ENCODE assay signal across 8 cellular contexts in the genomic region with DNA sequence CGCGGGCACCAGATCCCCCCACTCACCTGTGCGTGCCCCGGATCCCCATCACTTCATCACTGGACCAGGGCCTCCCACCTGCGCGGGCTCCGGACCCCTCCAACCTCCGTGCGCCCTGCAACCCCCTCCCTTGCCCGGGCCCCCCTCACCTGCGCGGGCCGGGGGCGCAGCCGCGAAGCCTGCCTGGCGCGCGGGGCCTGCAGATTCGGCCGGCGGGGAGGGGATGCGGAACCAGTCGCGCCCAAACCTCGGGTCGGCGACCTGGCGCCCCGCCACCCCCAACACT. TPM values are rescaled to one million over a fixed set of nuclear protein-coding genes. Genes with fewer than 3 reads are reported as not detected.
DNase-seq lines count a peak whose midpoint lies in the region; ATAC-seq, FAIRE-seq and TF ChIP-seq lines count a peak whose summit lies in the region.

No MANE protein-coding gene starts in this region.

- ATAC-seq in Right ventricle myocardium superior (ENCODE audit: poor library complexity) (peak; percentile 2), Right ventricle myocardium inferior (no peak), body of pancreas (peak; percentile 0), memory B cell (ENCODE audit: low read depth) (no peak)

- intact Hi-C loops in Right ventricle myocardium superior (cut with DNase I) (no loop called here), Right ventricle myocardium inferior (cut with DNase I) (no loop called here), body of pancreas (cut with DNase I) (no loop called here), uterus (cut with DNase I; ENCODE audit: low total_unique reads) (no loop called here)

- H3K36me3 ChIP-seq in body of pancreas (replicated peaks in 1 of 2; ENCODE audit: insufficient read depth in 1 of 2, low read depth in 2 of 2) (no peaks in the 10 kb centered on the region), uterus (no peaks in the 10 kb centered on the region)

- H3K27me3 Mint-ChIP-seq in memory B cell, result no peaks in the 10 kb centered on the region

- no peaks in the 10 kb centered on the region for H3K27me3 ChIP-seq in body of pancreas
- H3K27me3 ChIP-seq in uterus, result no peaks in the 10 kb centered on the region

- H3K4me3 ChIP-seq in body of pancreas (peak overlapping the region; percentile 31 to 58), uterus (peak overlapping the region; percentile 61 to 79)

- DNase-seq in Right ventricle myocardium superior (no peak), Right ventricle myocardium inferior (ENCODE audit: missing footprints) (no peak), body of pancreas (no peak), memory B cell (ENCODE audit: low spot score in 2 of 2) (no peak), uterus (no peak), GM19238 (ENCODE audit: insufficient read length, low spot score) (no peak), putamen (ENCODE audit: low spot score) (no peak), urothelium cell line (ENCODE audit: low spot score) (no peak)

- no peak for TF ChIP-seq POLR2A in body of pancreas (IDR thresholded peaks at IDR 0.05)
- no peak for TF ChIP-seq POLR2A in uterus (IDR thresholded peaks at IDR 0.05)

- peaks cover 1% of the 10 kb centered on the region for H3K9me3 Mint-ChIP-seq in memory B cell

- H3K9me3 ChIP-seq in body of pancreas (no peaks in the 10 kb centered on the region), uterus (no peaks in the 10 kb centered on the region)

- H3K36me3 Mint-ChIP-seq in memory B cell, result peaks cover 3% of the 10 kb centered on the region

- peak overlapping the region; percentile 69 for H3K4me3 Mint-ChIP-seq in memory B cell

- TF ChIP-seq CTCF in body of pancreas (IDR thresholded peaks at IDR 0.05) (no peak), uterus (IDR thresholded peaks at IDR 0.05) (peak in 1 of 4 experiments; percentile 3)

- H3K4me1 ChIP-seq in body of pancreas (peaks cover 23% of the 10 kb centered on the region), uterus (peaks cover 6 to 7% of the 10 kb centered on the region in 2 donors)

- no peak overlapping the region for H3K27ac Mint-ChIP-seq in memory B cell

- peaks cover 11% of the 10 kb centered on the region for H3K4me1 Mint-ChIP-seq in memory B cell

- no peak overlapping the region for H3K27ac ChIP-seq in body of pancreas
- H3K27ac ChIP-seq in uterus, result peak overlapping the region; percentile 39 to 74

- FAIRE-seq in urothelium cell line (lab: Jason Lieb, UNC), result no peak

- 0 to 2% methylated on average over 8 to 20 of the region's 30 CpGs for WGBS in body of pancreas, 2 donors

RNA-seq across cellular contexts. Expression of gene CEP131, which starts 0.2 kb away (rescaled TPM):
- total RNA-seq in Right ventricle myocardium superior (11.1 TPM), Right ventricle myocardium inferior (8.9 TPM), body of pancreas (10 to 100 TPM in 1 of 2 donors, 1 to 10 TPM in 1; 9.9 to 22.7 TPM), uterus (10 to 100 TPM in 2 of 4 donors, 1 to 10 TPM in 2; 2.9 to 13.3 (median 10.0) TPM)

RNA-seq across cellular contexts. Expression of gene TEPSIN, which starts 16.3 kb away (rescaled TPM):
- total RNA-seq in Right ventricle myocardium superior, result 13.4 TPM
- 11.1 TPM for total RNA-seq in Right ventricle myocardium inferior
- 100 to 1,000 TPM in 1 of 2 donors, 10 to 100 TPM in 1; 31.9 to 102 TPM for total RNA-seq in body of pancreas
- 10 to 100 TPM in 2 of 4 donors, 1 to 10 TPM in 1, not detected in 1; 6.4 to 31.2 (median 22.6) TPM for total RNA-seq in uterus

RNA-seq across cellular contexts. Expression of gene NDUFAF8, which starts 16.6 kb away (rescaled TPM):
- total RNA-seq in Right ventricle myocardium superior (59.4 TPM), Right ventricle myocardium inferior (58.0 TPM), body of pancreas (10 to 100 TPM; 20.8 to 26.5 TPM), uterus (10 to 100 TPM in 1 of 4 donors, 1 to 10 TPM in 3; 1.8 to 31.9 (median 6.7) TPM)

RNA-seq across cellular contexts. Expression of gene AATK, which starts 56.5 kb away (rescaled TPM):
- total RNA-seq in Right ventricle myocardium superior (5.3 TPM), Right ventricle myocardium inferior (10.1 TPM), body of pancreas (10 to 100 TPM; 29.1 to 42.2 TPM), uterus (1 to 10 TPM in 2 of 4 donors, under 1 TPM in 2; 0.51 to 5.9 (median 3.0) TPM)

RNA-seq across cellular contexts. Expression of gene PVALEF, which starts 57.3 kb away (rescaled TPM):
- total RNA-seq in Right ventricle myocardium superior (not detected), Right ventricle myocardium inferior (not detected), body of pancreas (not detected), uterus (not detected)

Comparison
In these comparisons a context has a peak if more than half of its experiments do, and no peak if none do; other contexts are left out.
1. ATAC-seq: peak in Right ventricle myocardium superior (single experiment) and body of pancreas (single experiment); none in Right ventricle myocardium inferior (single experiment) and memory B cell (single experiment).
2. H3K27ac ChIP-seq: peak in uterus (2 of 2); none in body of pancreas (0 of 4).